In the genomic region with DNA sequence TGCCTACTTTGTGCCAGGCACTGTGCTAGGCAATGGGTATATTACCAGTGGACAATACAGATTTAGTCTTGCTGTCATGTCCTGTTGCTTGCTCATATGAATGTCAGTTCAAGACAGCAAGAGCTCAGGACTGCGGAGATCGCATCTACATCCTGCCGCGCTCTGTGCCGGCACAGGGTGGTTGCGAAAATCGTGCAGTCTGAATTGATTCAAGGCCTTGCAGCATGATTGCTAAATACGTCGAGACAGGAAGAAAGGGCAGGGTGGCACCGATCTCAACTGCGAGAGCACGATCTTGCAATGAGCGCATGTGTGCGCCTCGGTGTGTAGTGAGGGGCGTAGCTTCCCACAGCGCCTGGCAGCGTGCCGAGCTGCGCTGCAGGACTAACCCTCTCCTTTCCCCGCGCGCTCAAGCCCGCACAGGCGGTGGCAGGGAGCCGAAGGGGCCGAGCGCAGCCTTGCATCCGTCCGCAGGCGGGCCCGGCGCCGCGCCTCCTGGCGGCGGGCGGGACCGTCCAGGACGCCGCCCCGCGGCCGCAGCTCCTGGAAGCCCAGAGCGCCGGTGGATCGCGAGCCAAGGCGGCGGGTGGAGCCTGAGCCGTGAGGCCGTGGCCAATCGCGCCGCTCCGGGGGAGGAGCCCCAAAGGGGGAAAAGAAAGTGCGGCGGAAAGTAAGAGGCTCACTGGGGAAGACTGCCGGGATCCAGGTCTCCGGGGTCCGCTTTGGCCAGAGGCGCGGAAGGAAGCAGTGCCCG, we compare ENCODE assay signal across 1 cellular context.
TF ChIP-seq lines count a peak whose summit lies in the region.

A gene with protein sequence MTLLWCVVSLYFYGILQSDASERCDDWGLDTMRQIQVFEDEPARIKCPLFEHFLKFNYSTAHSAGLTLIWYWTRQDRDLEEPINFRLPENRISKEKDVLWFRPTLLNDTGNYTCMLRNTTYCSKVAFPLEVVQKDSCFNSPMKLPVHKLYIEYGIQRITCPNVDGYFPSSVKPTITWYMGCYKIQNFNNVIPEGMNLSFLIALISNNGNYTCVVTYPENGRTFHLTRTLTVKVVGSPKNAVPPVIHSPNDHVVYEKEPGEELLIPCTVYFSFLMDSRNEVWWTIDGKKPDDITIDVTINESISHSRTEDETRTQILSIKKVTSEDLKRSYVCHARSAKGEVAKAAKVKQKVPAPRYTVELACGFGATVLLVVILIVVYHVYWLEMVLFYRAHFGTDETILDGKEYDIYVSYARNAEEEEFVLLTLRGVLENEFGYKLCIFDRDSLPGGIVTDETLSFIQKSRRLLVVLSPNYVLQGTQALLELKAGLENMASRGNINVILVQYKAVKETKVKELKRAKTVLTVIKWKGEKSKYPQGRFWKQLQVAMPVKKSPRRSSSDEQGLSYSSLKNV (plus strand): TSS at position 677 of the 754 bp plus-strand sequence. CDS start 50,205 bp downstream, outside the sequence.

TF ChIP-seq in IMR-90, 13 proteins besides CTCF, POLR2A, EP300 and RAD21:
- TF ChIP-seq MXI1 (IDR thresholded peaks at IDR 0.05; ENCODE audit: borderline replicate concordance, low read depth, low read length) (peak; percentile 38), SMC3 (IDR thresholded peaks at IDR 0.05; ENCODE audit: low read depth, low read length) (peak; percentile 45; the same call in 1 of the 2 replicates), CEBPB (IDR thresholded peaks at IDR 0.05; ENCODE audit: low read depth, low read length) (peak; percentile 96), USF2 (IDR thresholded peaks at IDR 0.05; ENCODE audit: low read depth, low read length) (no peak), MAZ (IDR thresholded peaks at IDR 0.05; ENCODE audit: borderline replicate concordance, low read depth, low read length) (peak; percentile 47; the same call in 1 of the 2 replicates), NFE2L2 (IDR thresholded peaks at IDR 0.05; ENCODE audit: low read depth, low read length) (no peak), RCOR1 (IDR thresholded peaks at IDR 0.05; ENCODE audit: insufficient replicate concordance, low read length) (peak; percentile 13)
